In the genomic region with DNA sequence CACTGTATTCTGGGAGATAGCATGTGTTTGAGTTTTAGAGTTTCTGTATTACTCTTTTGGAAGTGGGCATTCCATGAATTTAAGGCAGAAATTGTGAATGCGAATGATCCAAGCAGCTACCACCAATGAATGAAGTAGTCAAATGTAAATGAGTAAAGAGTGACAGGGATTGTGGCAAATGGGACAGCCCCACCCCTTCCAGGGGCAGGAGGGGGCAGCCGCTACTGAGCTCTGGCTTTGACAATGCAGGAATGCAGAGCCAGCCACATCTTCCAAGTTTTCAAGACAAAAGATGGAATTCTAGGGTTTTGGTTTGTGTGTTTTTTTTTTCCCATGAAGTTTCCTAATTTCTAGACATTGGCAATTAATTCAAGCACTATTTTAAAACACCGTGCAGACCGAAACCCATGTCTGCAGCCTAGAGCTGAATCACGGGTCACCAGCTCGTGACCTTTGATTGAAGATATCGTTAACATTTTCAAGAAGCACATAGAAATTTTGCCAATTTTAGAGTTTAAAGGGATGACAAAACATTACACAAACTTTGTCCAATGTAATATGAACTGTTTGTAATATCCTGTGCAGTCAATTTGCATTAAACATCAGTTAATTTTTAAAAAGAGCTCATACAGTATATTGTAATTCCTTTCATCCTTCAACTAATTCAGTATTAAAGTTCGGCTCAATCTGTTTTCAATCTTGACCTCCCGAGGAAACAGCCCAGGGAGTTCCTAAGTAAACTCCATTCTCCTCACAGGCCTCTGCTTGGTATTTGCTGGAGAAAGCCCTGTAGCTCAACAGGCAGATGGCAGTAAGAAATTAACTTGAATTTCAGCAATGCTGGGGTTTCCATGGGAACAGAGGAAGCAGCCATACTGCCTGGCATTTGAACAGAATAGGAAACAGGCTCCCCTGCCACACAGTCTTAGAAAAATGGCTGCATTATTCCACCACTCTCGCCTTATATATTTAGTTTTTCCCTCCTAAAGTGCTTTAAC, we compare ENCODE assay signal across 11 cellular contexts.
A peak's percentile ranks its signal among the peaks of the same experiment; 100 is the strongest.
DNase-seq lines count a peak whose midpoint lies in the region; ATAC-seq, FAIRE-seq and TF ChIP-seq lines count a peak whose summit lies in the region.
"Had no signal": no experiment of that assay in that cellular context is flagged by ENCODE, and none has a peak within 500 bp of the region (broad histone marks: within the 10 kb centered on the region; RNA-seq: fewer than 3 reads in every experiment).

No MANE protein-coding gene starts in this region.

- peak overlapping the region; percentile 23 for H3K4me2 ChIP-seq in parathyroid adenoma (ENCODE audit: low read length)

- DNase-seq in GM03348 (ENCODE audit: low spot score) (peak; percentile 68), RPMI7951 (ENCODE audit: low read depth) (peak; percentile 25), frontal cortex (ENCODE audit: low spot score in 2 of 2) (peak; percentile 44 to 61), GDM1 (lab: John Stamatoyannopoulos, UW) (no peak), urothelium cell line (ENCODE audit: low spot score) (no peak)
- DNase-seq in stimulated activated effector memory CD8-positive, alpha-beta T cell treated with anti-CD3 and anti-CD28 coated beads, Interleukin-12 subunit alpha, Interleukin-12 subunit beta, amount 100 ng/mL, for 72 hours (ENCODE audit: low spot score in 2 of 2), result no peak
- DNase-seq: activated CD8-positive, alpha-beta memory T cell treated with anti-CD3 and anti-CD28 coated beads for 24 hours; lower lobe of right lung; stimulated activated naive CD4-positive, alpha-beta T cell had no signal

- peaks cover 4% of the 10 kb centered on the region for H3K9me3 Mint-ChIP-seq in stimulated activated effector memory CD8-positive, alpha-beta T cell treated with anti-CD3 and anti-CD28 coated beads, Interleukin-12 subunit alpha, Interleukin-12 subunit beta, amount 100 ng/mL, for 72 hours

- H3K4me1 ChIP-seq in parathyroid adenoma, result no peaks in the 10 kb centered on the region
- H3K4me1 ChIP-seq: lower lobe of right lung had no signal

- H3K27me3 ChIP-seq in parathyroid adenoma (ENCODE audit: control insufficient read depth, insufficient read depth, low read length), result no peaks in the 10 kb centered on the region

- H3K4me1 Mint-ChIP-seq in stimulated activated effector memory CD8-positive, alpha-beta T cell treated with anti-CD3 and anti-CD28 coated beads, Interleukin-12 subunit alpha, Interleukin-12 subunit beta, amount 100 ng/mL, for 72 hours, result no peaks in the 10 kb centered on the region

- no peak overlapping the region for H3K4me3 Mint-ChIP-seq in stimulated activated effector memory CD8-positive, alpha-beta T cell treated with anti-CD3 and anti-CD28 coated beads, Interleukin-12 subunit alpha, Interleukin-12 subunit beta, amount 100 ng/mL, for 72 hours

- H3K79me2 ChIP-seq in parathyroid adenoma, result no peaks in the 10 kb centered on the region

- FAIRE-seq in frontal cortex (lab: Jason Lieb, UNC) (peak; percentile 94), urothelium cell line (lab: Jason Lieb, UNC) (no peak)

- H3K27ac ChIP-seq in parathyroid adenoma, result peak overlapping the region; percentile 51
- H3K27ac ChIP-seq: lower lobe of right lung had no signal

- no peaks in the 10 kb centered on the region for H3K36me3 Mint-ChIP-seq in stimulated activated effector memory CD8-positive, alpha-beta T cell treated with anti-CD3 and anti-CD28 coated beads, Interleukin-12 subunit alpha, Interleukin-12 subunit beta, amount 100 ng/mL, for 72 hours

- H2AFZ ChIP-seq in parathyroid adenoma, result no peak overlapping the region

- no peak overlapping the region for H3K27ac Mint-ChIP-seq in stimulated activated effector memory CD8-positive, alpha-beta T cell treated with anti-CD3 and anti-CD28 coated beads, Interleukin-12 subunit alpha, Interleukin-12 subunit beta, amount 100 ng/mL, for 72 hours

- H3K9ac ChIP-seq in parathyroid adenoma, result no peak overlapping the region

- no peaks in the 10 kb centered on the region for H3K36me3 ChIP-seq in parathyroid adenoma (ENCODE audit: control insufficient read depth, insufficient read depth, low read length)
- H3K36me3 ChIP-seq: lower lobe of right lung had no signal

- no peak for ATAC-seq in stimulated activated effector memory CD8-positive, alpha-beta T cell treated with anti-CD3 and anti-CD28 coated beads, Interleukin-12 subunit alpha, Interleukin-12 subunit beta, amount 100 ng/mL, for 72 hours
- ATAC-seq in GM21529 (IDR thresholded peaks at IDR 0.05; ENCODE audit: unreplicated experiment), result no peak

- H3K9me3 ChIP-seq in parathyroid adenoma (ENCODE audit: control insufficient read depth, low read length), result no peaks in the 10 kb centered on the region
- H3K9me3 ChIP-seq: lower lobe of right lung had no signal

- H3K4me3 ChIP-seq in parathyroid adenoma (ENCODE audit: low read depth, low read length), result no peak overlapping the region
- H3K4me3 ChIP-seq: lower lobe of right lung had no signal

- TF ChIP-seq CTCF in parathyroid adenoma (IDR thresholded peaks at IDR 0.05), result no peak

Comparison
In these comparisons a context has a peak if more than half of its experiments do, and no peak if none do; other contexts are left out.
1. DNase-seq: peak in GM03348 (single experiment), RPMI7951 (single experiment) and frontal cortex (2 of 2); none in GDM1 (single experiment), stimulated activated effector memory CD8-positive, alpha-beta T cell treated with anti-CD3 and anti-CD28 coated beads, Interleukin-12 subunit alpha, Interleukin-12 subunit beta, amount 100 ng/mL, for 72 hours (0 of 2) and urothelium cell line (single experiment).